Comparison of ENCODE assay signal across 11 cellular contexts in genomic region chr16:57358527-57359095, GRCh38. TPM values are rescaled to one million over a fixed set of nuclear protein-coding genes. Genes with fewer than 3 reads are reported as not detected.
DNase-seq lines count a peak whose midpoint lies in the region; ATAC-seq, FAIRE-seq and TF ChIP-seq lines count a peak whose summit lies in the region.
"Had no signal": no experiment of that assay in that cellular context is flagged by ENCODE, and none has a peak within 500 bp of the region (broad histone marks: within the 10 kb centered on the region; RNA-seq: fewer than 3 reads in every experiment).

TSS of gene CCL22 (plus strand) at chr16:57358783. CDS start at chr16:57358817, 34 bp downstream.

- no peak within 1 kb of the TSS; a peak in 1 of 6 replicates for H3K4me3 ChIP-seq in HepG2 (replicated peaks in 1 of 3; ENCODE audit: insufficient read depth in 1 of 3, low read depth in 2 of 3, low read length in 3 of 3)
- no peak within 1 kb of the TSS for H3K4me3 ChIP-seq in right lobe of liver
- H3K4me3 ChIP-seq in stomach: no peak within 1 kb of the TSS
- H3K4me3 ChIP-seq: smooth muscle cell, uterus had no signal

- H3K36me3 ChIP-seq in HepG2 (replicated peaks in 1 of 2; ENCODE audit: control insufficient read depth in 1 of 2, insufficient read depth in 2 of 2, low read length in 2 of 2): no peaks in the 10 kb centered on the region
- no peaks in the 10 kb centered on the region for H3K36me3 ChIP-seq in right lobe of liver
- no peaks in the 10 kb centered on the region for H3K36me3 ChIP-seq in stomach
- H3K36me3 ChIP-seq: uterus had no signal

- H3K4me1 Mint-ChIP-seq in activated B cell treated with CpG ODN at 0.5 μM for 24 hours: peaks cover 32% of the 10 kb centered on the region

- peak within 1 kb of the TSS; percentile 85 for H3K4me3 Mint-ChIP-seq in activated B cell treated with CpG ODN at 0.5 μM for 24 hours

- H3K27ac Mint-ChIP-seq in activated B cell treated with CpG ODN at 0.5 μM for 24 hours: peak within 1 kb of the TSS; percentile 82

- no peaks in the 10 kb centered on the region for H3K9me3 Mint-ChIP-seq in activated B cell treated with CpG ODN at 0.5 μM for 24 hours

- intact Hi-C loops in HepG2 (cut with micrococcal nuclease; ENCODE audit: unreplicated experiment) (no loop called here), right lobe of liver (cut with DNase I) (no loop called here), activated B cell treated with CpG ODN at 0.5 μM for 24 hours (cut with micrococcal nuclease) (loop anchor here (1.0 kb wide), 5 partner anchors 9 to 58 kb away; no protein-coding TSS in a partner anchor), stomach (cut with DNase I; ENCODE audit: low total_unique reads) (no loop called here)

- H3K4me2 ChIP-seq in HepG2 (ENCODE audit: low read depth, low read length): peak within 1 kb of the TSS; percentile 48
- H3K4me2 ChIP-seq: smooth muscle cell had no signal

- TF ChIP-seq POLR2A in HepG2 (IDR thresholded peaks at IDR 0.05; ENCODE audit: insufficient read depth in 1 of 2, low read depth in 2 of 2, low read length in 2 of 2) (no peak), right lobe of liver (IDR thresholded peaks at IDR 0.05) (no peak), stomach (IDR thresholded peaks at IDR 0.05) (no peak)

- BruUV-seq in HepG2 (replicated peaks; lab: Mats Ljungman, UMichigan): no TSS peak

- FAIRE-seq in HepG2 (lab: Jason Lieb, UNC): no peak

- H3K79me2 ChIP-seq in HepG2 (ENCODE audit: insufficient read depth, low read length): no peaks in the 10 kb centered on the region

- H3K9me3 ChIP-seq in HepG2 (ENCODE audit: low read length) (no peaks in the 10 kb centered on the region), right lobe of liver (no peaks in the 10 kb centered on the region), stomach (no peaks in the 10 kb centered on the region)
- H3K9me3 ChIP-seq: uterus had no signal

- TF ChIP-seq CTCF in HepG2 (CRISPR knock-in tag; IDR thresholded peaks at IDR 0.05) (no peak), right lobe of liver (IDR thresholded peaks at IDR 0.05) (no peak), activated B cell treated with CpG ODN at 0.5 μM for 24 hours (IDR thresholded peaks at IDR 0.05) (no peak), stomach (IDR thresholded peaks at IDR 0.05) (no peak)

- WGBS in HepG2 (ENCODE audit: low lambda C conversion rate): 33% methylated on average over 7 of the region's 9 CpGs
- WGBS in right lobe of liver (ENCODE audit: insufficient coverage, low coverage, low lambda C conversion rate, missing lambda C conversion rate): 69% methylated on average over 2 of the region's 9 CpGs
- WGBS in stomach, 5 donors: 71 to 87% (median 84%) methylated on average over 4 to 9 of the region's 9 CpGs

- H3K36me3 Mint-ChIP-seq in activated B cell treated with CpG ODN at 0.5 μM for 24 hours (ENCODE audit: low read depth): peaks cover 16% of the 10 kb centered on the region

- in situ Hi-C loops in HepG2 (cut with HindIII; ENCODE audit: extremely low pct_ligation_motif_present, low pct_unique_long_range_greater_than_20kb): no loop called here

- H4K20me1 ChIP-seq in HepG2 (ENCODE audit: insufficient read depth, low read length): no peaks in the 10 kb centered on the region

- H2AFZ ChIP-seq in HepG2 (ENCODE audit: low read length): peak within 1 kb of the TSS; percentile 2

- H3K4me1 ChIP-seq in HepG2 (ENCODE audit: insufficient read depth, low read length): peaks cover 22% of the 10 kb centered on the region
- peaks cover 0 to 8% (median 3%) of the 10 kb centered on the region in 4 donors for H3K4me1 ChIP-seq in right lobe of liver
- H3K4me1 ChIP-seq in stomach: no peaks in the 10 kb centered on the region
- H3K4me1 ChIP-seq: uterus had no signal

- no peak for TF ChIP-seq RAD21 in HepG2 (CRISPR knock-in tag; IDR thresholded peaks at IDR 0.05)

- DNase-seq in HepG2 (ENCODE audit: low spot score) (no peak), right lobe of liver (no peak), activated B cell treated with CpG ODN at 0.5 μM for 24 hours (peak; percentile 36), stomach (peak; percentile 26), NCI-H2171 treated with DMSO at 0.1 percent for 48 hours (lab: John Stamatoyannopoulos, UW) (no peak), DMS 273 (lab: John Stamatoyannopoulos, UW; ENCODE audit: unreplicated experiment) (no peak)
- DNase-seq: uterus had no signal

- no peaks in the 10 kb centered on the region for H3K27me3 Mint-ChIP-seq in activated B cell treated with CpG ODN at 0.5 μM for 24 hours

- ATAC-seq in HepG2 (no peak; the same call in 2 of the 3 replicates), right lobe of liver (no peak), HG02759 (IDR thresholded peaks at IDR 0.05; ENCODE audit: unreplicated experiment) (peak; percentile 62), activated B cell treated with CpG ODN at 0.5 μM for 24 hours (ENCODE audit: low read depth) (peak; percentile 84), GM21390 (IDR thresholded peaks at IDR 0.05; ENCODE audit: unreplicated experiment) (no peak)

- 0 out of 2 replicates have a peak within 1 kb of the TSS, but pooled peaks have one; percentile 7 for H3K9ac ChIP-seq in HepG2 (ENCODE audit: insufficient read depth, low read depth, low read length)

- POLR2A ChIA-PET in HepG2 (lab: Yijun Ruan, JAX) (interaction anchor here (2.8 kb wide), 1 partner anchor 14 kb away, joined by 19 read pairs; the partner anchor contains the start of gene CX3CL1), activated B cell treated with CpG ODN at 0.5 μM for 24 hours (lab: Charles Lee) (interaction anchor here (1.0 to 1.7 kb wide), 3 partner anchors 29 to 58 kb away, joined by 3 to 5 read pairs (median 4); no protein-coding TSS in a partner anchor)

- TF ChIP-seq EP300 in HepG2 (IDR thresholded peaks at IDR 0.05; ENCODE audit: low read depth in 2 of 2, low read length in 2 of 2) (no peak), HepG2 (CRISPR knock-in tag; IDR thresholded peaks at IDR 0.05; ENCODE audit: borderline replicate concordance) (no peak), stomach (IDR thresholded peaks at IDR 0.05) (no peak)

- H3K27ac ChIP-seq in HepG2 (ENCODE audit: extremely low read length, insufficient read depth, low read length) (no peak within 1 kb of the TSS), right lobe of liver (no peak within 1 kb of the TSS), stomach (no peak within 1 kb of the TSS)
- H3K27ac ChIP-seq: uterus had no signal

- CTCF ChIA-PET in HepG2 (lab: Yijun Ruan, JAX; ENCODE audit: low intra/inter-chr PET ratio, low total read pairs): no interaction called here
- CTCF ChIA-PET in activated B cell treated with CpG ODN at 0.5 μM for 24 hours (lab: Charles Lee): no interaction called here

- H3K27me3 ChIP-seq in HepG2 (ENCODE audit: control insufficient read depth in 1 of 2, insufficient read depth in 2 of 2, low read length in 2 of 2): peaks cover 0 to 27% of the 10 kb centered on the region in 2 experiments; a peak in 3 of 5 replicates
- no peaks in the 10 kb centered on the region for H3K27me3 ChIP-seq in right lobe of liver
- H3K27me3 ChIP-seq in stomach: no peaks in the 10 kb centered on the region
- H3K27me3 ChIP-seq: uterus had no signal

TF ChIP-seq in HepG2, 621 proteins besides CTCF, POLR2A, EP300 and RAD21:
- TF ChIP-seq GZF1 (CRISPR knock-in tag; IDR thresholded peaks at IDR 0.05): no peak
- no peak for TF ChIP-seq HDAC2 (CRISPR knock-in tag; IDR thresholded peaks at IDR 0.05)
- no peak for TF ChIP-seq ZNF562 (CRISPR knock-in tag; IDR thresholded peaks at IDR 0.05; ENCODE audit: borderline replicate concordance)
- peak; percentile 90 for TF ChIP-seq ZNF629 (CRISPR knock-in tag; conservative IDR thresholded peaks at IDR 0.05)
- 0 out of 2 replicates have a peak, but pooled peaks have one; percentile 25 for TF ChIP-seq ZMYM3 (CRISPR knock-in tag; IDR thresholded peaks at IDR 0.05)

RNA-seq across cellular contexts. Expression of gene CCL22, which starts in this region (rescaled TPM):
- total RNA-seq in HepG2 (2016; rRNA removed; fragmentation: Illumina TruSeq; extraction: Trizol): 0.06 TPM in 1 of 2 replicates, not detected in the other
- total RNA-seq in HepG2 (2016; cell fraction: cytosol; rRNA removed; fragmentation: Illumina TruSeq; extraction: Trizol; ENCODE audit: low read depth): not detected in 2 replicates
- total RNA-seq in HepG2 (2016; cell fraction: insoluble cytoplasmic fraction; rRNA removed; fragmentation: Illumina TruSeq; extraction: Trizol): 0.06 and 0.09 TPM in 2 replicates
- total RNA-seq in HepG2 (2016; cell fraction: membrane; rRNA removed; fragmentation: Illumina TruSeq; extraction: Trizol): not detected in 2 replicates
- total RNA-seq in HepG2 (2016; cell fraction: nucleus; rRNA removed; fragmentation: Illumina TruSeq; extraction: Trizol): 0.16 TPM in 1 of 2 replicates, not detected in the other
- 0.04 TPM in 1 of 2 replicates, not detected in the other for polyA plus RNA-seq in HepG2 (2011; rRNA removed)
- polyA plus RNA-seq in HepG2 (2011; cell fraction: cytosol; rRNA removed): 0.01 and 0.04 TPM in 2 replicates
- polyA plus RNA-seq in HepG2 (2011; cell fraction: nucleus; rRNA removed): 0.03 TPM in 1 of 2 replicates, not detected in the other
- 0.04 TPM in 1 of 2 replicates, not detected in the other for polyA plus RNA-seq in HepG2 (2012)
- polyA plus RNA-seq in HepG2 (2016; cell fraction: cytosol; fragmentation: Illumina TruSeq; extraction: Trizol; ENCODE audit: low read depth): 0.05 TPM in 1 of 2 replicates, not detected in the other
- 0.17 TPM in 1 of 2 replicates, not detected in the other for polyA plus RNA-seq in HepG2 (2016; cell fraction: insoluble cytoplasmic fraction; fragmentation: Illumina TruSeq; extraction: Trizol; ENCODE audit: low read depth)
- polyA plus RNA-seq in HepG2 (2016; cell fraction: membrane; fragmentation: Illumina TruSeq; extraction: Trizol; ENCODE audit: low read depth): 0.06 TPM in 1 of 2 replicates, not detected in the other
- 0.25 TPM in 1 of 2 replicates, not detected in the other for polyA plus RNA-seq in HepG2 (2016; cell fraction: nucleus; fragmentation: Illumina TruSeq; extraction: Trizol; ENCODE audit: insufficient read depth, low read depth)
- polyA minus RNA-seq in HepG2 (2011; rRNA and poly(A)+ RNA removed; ENCODE audit: low replicate concordance): 0.07 TPM in 1 of 2 replicates, not detected in the other
- polyA minus RNA-seq in HepG2 (2011; cell fraction: cytosol; rRNA and poly(A)+ RNA removed): not detected in 2 replicates
- polyA minus RNA-seq in HepG2 (2011; cell fraction: nucleus; rRNA and poly(A)+ RNA removed): not detected in 2 replicates
- total RNA-seq in right lobe of liver: under 1 TPM in 2 of 6 experiments, not detected in 4; 0.12 to 0.16 TPM
- 276 and 288 TPM in 2 replicates for total RNA-seq in activated B cell treated with CpG ODN at 0.5 μM for 24 hours
- total RNA-seq in stomach: under 1 TPM in 1 of 5 donors, not detected in 4; 0.37 TPM
- under 1 TPM; 0.12 to 0.45 (median 0.15) TPM for polyA plus RNA-seq in stomach
- total RNA-seq: NCI-H460, smooth muscle cell, uterus had no signal
- polyA plus RNA-seq: smooth muscle cell had no signal

Comparison
In these comparisons a context has a peak if more than half of its experiments do, and no peak if none do; other contexts are left out.
1. RNA of gene CCL22 (total RNA-seq): 276 to 288 TPM in activated B cell treated with CpG ODN at 0.5 μM for 24 hours; 0.12 to 0.16 TPM in right lobe of liver, 0.06 to 0.16 TPM in HepG2 and 0.37 TPM in stomach; every median in the first group is over 100 times any median in the second.
2. Peak in DNase-seq in stomach; RNA of the gene not detected or under 1 TPM.
3. ATAC-seq: peak in HG02759 (single experiment) and activated B cell treated with CpG ODN at 0.5 μM for 24 hours (single experiment); none in HepG2 (single experiment), right lobe of liver (0 of 4) and GM21390 (single experiment).